In genomic region chr15:47856071-47856470, GRCh38 we compare ENCODE assay signal across 27 cellular contexts.
"Had no signal": no experiment of that assay in that cellular context is flagged by ENCODE, and none has a peak within 500 bp of the region (broad histone marks: within the 10 kb centered on the region; RNA-seq: fewer than 3 reads in every experiment).

No MANE protein-coding gene starts in this region.

- H3K27me3 ChIP-seq: stomach, suprapubic skin, testis, thyroid gland, tibial artery, tibial nerve, transverse colon, upper lobe of left lung, upper lobe of right lung, uterus, vagina had no signal

- H3K9me3 ChIP-seq: stomach, suprapubic skin, testis, thoracic aorta, thyroid gland, tibial artery, tibial nerve, transverse colon, upper lobe of left lung, upper lobe of right lung, uterus, vagina had no signal

- H3K36me3 ChIP-seq: stomach, suprapubic skin, thoracic aorta, thyroid gland, tibial artery, tibial nerve, transverse colon, upper lobe of left lung, upper lobe of right lung, uterus, vagina had no signal

- H3K4me1 Mint-ChIP-seq: stimulated activated effector memory CD8-positive, alpha-beta T cell treated with anti-CD3 and anti-CD28 coated beads, Interleukin-12 subunit alpha, Interleukin-12 subunit beta, amount 100 ng/mL, for 72 hours; stimulated activated naive CD8-positive, alpha-beta T cell treated with anti-CD3 and anti-CD28 coated beads, Interleukin-15, amount 100 ng/mL, for 72 hours had no signal

- DNase-seq: stimulated activated CD4-positive, alpha-beta T cell treated with anti-CD3 and anti-CD28 coated beads, Interleukin-2, amount 100 ng/mL, for 48 hours; stimulated activated CD4-positive, alpha-beta T cell treated with anti-CD3 and anti-CD28 coated beads, Interleukin-4, amount 100 ng/mL, for 1 hour; stimulated activated CD4-positive, alpha-beta T cell treated with anti-CD3 and anti-CD28 coated beads, Interleukin-4, amount 100 ng/mL, for 24 hours; stimulated activated CD4-positive, alpha-beta T cell treated with anti-CD3 and anti-CD28 coated beads, Interleukin-4, amount 100 ng/mL, for 4 hours; stimulated activated CD8-positive, alpha-beta memory T cell treated with anti-CD3 and anti-CD28 coated beads, Interleukin-4, amount 100 ng/mL, for 48 hours; stimulated activated naive B cell treated with anti-CD40 and anti-IgM and Interleukin-4, amounts not matched to agents 10 μg/mL and 1 μg/mL and 100 μg/mL, for 72 hours; stimulated activated naive CD4-positive, alpha-beta T cell; stimulated activated naive CD4-positive, alpha-beta T cell treated with Interleukin-2 at 50 U/mL for 16 hours; stimulated activated naive CD8-positive, alpha-beta T cell treated with anti-CD3 and anti-CD28 coated beads, Interleukin-15, amount 100 ng/mL, for 72 hours; stimulated activated naive CD8-positive, alpha-beta T cell treated with anti-CD3 and anti-CD28 coated beads, Interleukin-15, Interleukin-2, amounts not matched to agents 100 U/mL and 50 U/mL, for 24 hours; stomach; substantia nigra; testis; thyroid gland; tibial artery; transverse colon; upper lobe of left lung; upper lobe of right lung; uterus had no signal

- H3K9me3 Mint-ChIP-seq: stimulated activated memory B cell treated with anti-CD40 and anti-IgM and Interleukin-4, amounts not matched to agents 10 μg/mL and 1 μg/mL and 100 μg/mL, for 72 hours; type B pancreatic cell had no signal

- H3K4me3 Mint-ChIP-seq: stimulated activated effector memory CD8-positive, alpha-beta T cell treated with anti-CD3 and anti-CD28 coated beads, Interleukin-12 subunit alpha, Interleukin-12 subunit beta, amount 100 ng/mL, for 72 hours; stimulated activated memory B cell treated with anti-CD40 and anti-IgM and Interleukin-4, amounts not matched to agents 10 μg/mL and 1 μg/mL and 100 μg/mL, for 72 hours; stimulated activated naive B cell treated with anti-CD40 and anti-IgM and Interleukin-4, amounts not matched to agents 10 μg/mL and 1 μg/mL and 100 μg/mL, for 72 hours; stimulated activated naive CD8-positive, alpha-beta T cell treated with anti-CD3 and anti-CD28 coated beads, Interleukin-15, amount 100 ng/mL, for 72 hours; stimulated activated naive CD8-positive, alpha-beta T cell treated with anti-CD3 and anti-CD28 coated beads, Interleukin-15, Interleukin-2, amounts not matched to agents 100 ng/mL and 50 ng/mL, for 24 hours; type B pancreatic cell had no signal

- H3K27ac Mint-ChIP-seq: stimulated activated effector memory CD8-positive, alpha-beta T cell treated with anti-CD3 and anti-CD28 coated beads, Interleukin-12 subunit alpha, Interleukin-12 subunit beta, amount 100 ng/mL, for 72 hours; stimulated activated memory B cell treated with anti-CD40 and anti-IgM and Interleukin-4, amounts not matched to agents 10 μg/mL and 1 μg/mL and 100 μg/mL, for 72 hours; stimulated activated naive B cell treated with anti-CD40 and anti-IgM and Interleukin-4, amounts not matched to agents 10 μg/mL and 1 μg/mL and 100 μg/mL, for 72 hours; stimulated activated naive CD8-positive, alpha-beta T cell treated with anti-CD3 and anti-CD28 coated beads, Interleukin-15, amount 100 ng/mL, for 72 hours; stimulated activated naive CD8-positive, alpha-beta T cell treated with anti-CD3 and anti-CD28 coated beads, Interleukin-15, Interleukin-2, amounts not matched to agents 100 ng/mL and 50 ng/mL, for 24 hours; type B pancreatic cell had no signal

- H3K36me3 Mint-ChIP-seq: stimulated activated effector memory CD8-positive, alpha-beta T cell treated with anti-CD3 and anti-CD28 coated beads, Interleukin-12 subunit alpha, Interleukin-12 subunit beta, amount 100 ng/mL, for 72 hours; stimulated activated memory B cell treated with anti-CD40 and anti-IgM and Interleukin-4, amounts not matched to agents 10 μg/mL and 1 μg/mL and 100 μg/mL, for 72 hours; stimulated activated naive B cell treated with anti-CD40 and anti-IgM and Interleukin-4, amounts not matched to agents 10 μg/mL and 1 μg/mL and 100 μg/mL, for 72 hours; type B pancreatic cell had no signal

- H3K27ac ChIP-seq: stomach, suprapubic skin, testis, thoracic aorta, thyroid gland, tibial artery, tibial nerve, transverse colon, upper lobe of left lung, upper lobe of right lung, uterus, vagina had no signal

- ATAC-seq: stimulated activated effector memory CD8-positive, alpha-beta T cell treated with anti-CD3 and anti-CD28 coated beads, Interleukin-12 subunit alpha, Interleukin-12 subunit beta, amount 100 ng/mL, for 72 hours; stimulated activated memory B cell treated with anti-CD40 and anti-IgM and Interleukin-4, amounts not matched to agents 10 μg/mL and 1 μg/mL and 100 μg/mL, for 72 hours; stimulated activated naive B cell treated with anti-CD40 and anti-IgM and Interleukin-4, amounts not matched to agents 10 μg/mL and 1 μg/mL and 100 μg/mL, for 72 hours; stimulated activated naive CD8-positive, alpha-beta T cell treated with anti-CD3 and anti-CD28 coated beads, Interleukin-15, amount 100 ng/mL, for 72 hours; stimulated activated naive CD8-positive, alpha-beta T cell treated with anti-CD3 and anti-CD28 coated beads, Interleukin-15, Interleukin-2, amounts not matched to agents 100 U/mL and 50 U/mL, for 24 hours; upper lobe of right lung had no signal

- H3K4me3 ChIP-seq: stomach, suprapubic skin, testis, thoracic aorta, thyroid gland, tibial artery, tibial nerve, transverse colon, upper lobe of left lung, upper lobe of right lung, uterus, vagina had no signal

- H3K27me3 Mint-ChIP-seq: stimulated activated memory B cell treated with anti-CD40 and anti-IgM and Interleukin-4, amounts not matched to agents 10 μg/mL and 1 μg/mL and 100 μg/mL, for 72 hours; stimulated activated naive CD8-positive, alpha-beta T cell treated with anti-CD3 and anti-CD28 coated beads, Interleukin-15, amount 100 ng/mL, for 72 hours; type B pancreatic cell had no signal

- H3K4me1 ChIP-seq: stomach, suprapubic skin, testis, thyroid gland, transverse colon, upper lobe of left lung, upper lobe of right lung, uterus had no signal
